Comparison of ENCODE assay signal across 10 cellular contexts in genomic region chrX:38817004-38817703, GRCh38. TPM values are rescaled to one million over a fixed set of nuclear protein-coding genes. Genes with fewer than 3 reads are reported as not detected.
DNase-seq lines count a peak whose midpoint lies in the region; ATAC-seq and TF ChIP-seq lines count a peak whose summit lies in the region.
"Had no signal": no experiment of that assay in that cellular context is flagged by ENCODE, and none has a peak within 500 bp of the region (broad histone marks: within the 10 kb centered on the region; RNA-seq: fewer than 3 reads in every experiment).

No MANE protein-coding gene starts in this region.

- H3K4me3 Mint-ChIP-seq in activated naive CD4-positive, alpha-beta T cell treated with anti-CD3 and anti-CD28 coated beads, Interleukin-2, amount 10 ng/mL, durations not matched to agents 7 days and 5 days = no peak overlapping the region
- H3K4me3 Mint-ChIP-seq: brain had no signal

- no peak for ATAC-seq in GM18867 (IDR thresholded peaks at IDR 0.05; ENCODE audit: unreplicated experiment)

- no peaks in the 10 kb centered on the region for H3K9me3 Mint-ChIP-seq in activated naive CD4-positive, alpha-beta T cell treated with anti-CD3 and anti-CD28 coated beads, Interleukin-2, amount 10 ng/mL, durations not matched to agents 7 days and 5 days

- 16% methylated on average over 2 of the region's 2 CpGs for WGBS in urinary bladder

- H3K36me3 Mint-ChIP-seq in activated naive CD4-positive, alpha-beta T cell treated with anti-CD3 and anti-CD28 coated beads, Interleukin-2, amount 10 ng/mL, durations not matched to agents 7 days and 5 days = peaks cover 9% of the 10 kb centered on the region
- H3K36me3 Mint-ChIP-seq: brain had no signal

- no peak overlapping the region for H3K4me3 ChIP-seq in urinary bladder (ENCODE audit: low read depth, low read length)

- no peaks in the 10 kb centered on the region for H3K4me1 ChIP-seq in urinary bladder (ENCODE audit: insufficient read depth)

- no peak for TF ChIP-seq CTCF in VCaP (conservative IDR thresholded peaks at IDR 0.05)

- H3K27ac ChIP-seq in VCaP (peak overlapping the region; percentile 71), urinary bladder (ENCODE audit: low read depth) (peak overlapping the region; percentile 47)

- DNase-seq in activated naive CD4-positive, alpha-beta T cell treated with anti-CD3 and anti-CD28 coated beads, Interleukin-2, amount 10 ng/mL, durations not matched to agents 7 days and 5 days = peak; percentile 43
- DNase-seq in activated naive CD4-positive, alpha-beta T cell treated with Interleukin-2 at 50 U/mL for 16 hours = no peak
- DNase-seq in kidney tubule cell (ENCODE audit: low spot score) (peak; percentile 36), HK-2 (ENCODE audit: unreplicated experiment) (no peak)
- no peak for DNase-seq in central memory CD4-positive, alpha-beta T cell
- DNase-seq: stimulated activated CD4-positive, alpha-beta T cell treated with anti-CD3 and anti-CD28 coated beads, Interleukin-15, amount 100 ng/mL, for 24 hours had no signal

- H3K27ac Mint-ChIP-seq in activated naive CD4-positive, alpha-beta T cell treated with anti-CD3 and anti-CD28 coated beads, Interleukin-2, amount 10 ng/mL, durations not matched to agents 7 days and 5 days = no peak overlapping the region

- H3K27me3 Mint-ChIP-seq in activated naive CD4-positive, alpha-beta T cell treated with anti-CD3 and anti-CD28 coated beads, Interleukin-2, amount 10 ng/mL, durations not matched to agents 7 days and 5 days = peaks cover 4% of the 10 kb centered on the region

- H3K4me1 Mint-ChIP-seq in activated naive CD4-positive, alpha-beta T cell treated with anti-CD3 and anti-CD28 coated beads, Interleukin-2, amount 10 ng/mL, durations not matched to agents 7 days and 5 days = peaks cover 22% of the 10 kb centered on the region

- CTCF ChIA-PET in activated naive CD4-positive, alpha-beta T cell treated with anti-CD3 and anti-CD28 coated beads, Interleukin-2, amount 10 ng/mL, durations not matched to agents 7 days and 5 days (lab: Charles Lee) = interaction anchor here (1.8 kb wide), 1 partner anchor 49 kb away, joined by 4 read pairs; no protein-coding TSS in a partner anchor

- H3K36me3 ChIP-seq in urinary bladder (ENCODE audit: insufficient read depth) = no peaks in the 10 kb centered on the region

RNA-seq across cellular contexts. Expression of gene MID1IP1, which starts 15.9 kb away (rescaled TPM):
- 20.5 TPM for total RNA-seq in urinary bladder
- 105 TPM for polyA plus RNA-seq in urinary bladder

Comparison
In these comparisons a context has a peak if more than half of its experiments do, and no peak if none do; other contexts are left out.
1. DNase-seq: peak in activated naive CD4-positive, alpha-beta T cell treated with anti-CD3 and anti-CD28 coated beads, Interleukin-2, amount 10 ng/mL, durations not matched to agents 7 days and 5 days (single experiment) and kidney tubule cell (single experiment); none in activated naive CD4-positive, alpha-beta T cell treated with Interleukin-2 at 50 U/mL for 16 hours (single experiment), central memory CD4-positive, alpha-beta T cell (single experiment) and HK-2 (single experiment).